In the genomic region with DNA sequence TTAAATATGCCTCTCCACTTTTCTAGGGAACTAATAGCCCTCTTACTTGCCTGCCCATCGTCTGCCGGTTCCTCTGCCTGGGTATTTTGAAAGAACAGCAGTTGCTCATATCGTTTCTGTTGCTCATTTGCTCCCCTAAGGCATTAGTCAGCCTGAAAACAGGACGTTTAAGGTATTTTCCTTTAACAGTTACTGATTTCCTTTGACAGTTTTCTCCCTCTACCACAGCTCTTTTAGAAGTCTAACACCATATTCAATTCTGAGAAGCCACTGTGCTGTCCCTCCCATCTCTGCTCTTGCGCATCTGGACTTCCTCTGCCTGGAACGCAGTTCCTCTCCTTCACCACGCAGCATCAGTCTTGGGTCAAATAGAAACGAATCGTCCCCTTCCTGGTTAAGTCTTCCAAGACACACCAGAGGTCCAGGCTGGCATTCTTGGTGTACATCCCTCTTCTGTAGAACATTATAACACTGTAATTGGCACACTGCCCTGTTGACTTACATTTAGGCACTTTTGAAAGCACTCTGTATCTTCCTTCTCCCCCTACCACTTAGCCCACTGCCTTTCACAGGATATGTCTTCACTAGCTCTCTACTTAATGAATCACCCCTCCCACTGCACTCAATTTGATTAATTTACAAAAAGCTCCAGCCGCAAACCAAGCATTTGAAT, we compare ENCODE assay signal across 8 cellular contexts.
A peak's percentile ranks its signal among the peaks of the same experiment; 100 is the strongest.
DNase-seq lines count a peak whose midpoint lies in the region; ATAC-seq, FAIRE-seq and TF ChIP-seq lines count a peak whose summit lies in the region.

No MANE protein-coding gene starts in this region.

- TF ChIP-seq CTCF in astrocyte of the spinal cord (IDR thresholded peaks at IDR 0.05; ENCODE audit: low read depth, low read length) (peak; percentile 13), keratinocyte (optimal IDR thresholded peaks at IDR 0.05 in 1 of 3, IDR thresholded peaks at IDR 0.05 in 1 of 3, conservative IDR thresholded peaks at IDR 0.05 in 1 of 3; ENCODE audit: extremely low read depth in 1 of 3, insufficient read depth in 2 of 3, low read length in 3 of 3) (peak; percentile 31 to 55 (median 34))

- H3K4me3 ChIP-seq in CD4-positive, CD25-positive, alpha-beta regulatory T cell (ENCODE audit: low read depth, low read length) = peak overlapping the region; percentile 98
- peak overlapping the region; percentile 6 for H3K4me3 ChIP-seq in astrocyte of the spinal cord (ENCODE audit: low read depth, low read length)
- H3K4me3 ChIP-seq in keratinocyte (ENCODE audit: control insufficient read depth in 2 of 3, extremely low read depth in 1 of 3, insufficient read depth in 2 of 3, low read depth in 1 of 3, low read length in 3 of 3) = peak overlapping the region; percentile 21 to 66 (median 61)

- H3K27me3 ChIP-seq in CD4-positive, CD25-positive, alpha-beta regulatory T cell (ENCODE audit: control insufficient read depth, insufficient read depth, low read length) = no peaks in the 10 kb centered on the region
- H3K27me3 ChIP-seq in keratinocyte (ENCODE audit: control insufficient read depth, extremely low read depth, insufficient read depth, low read length) = no peaks in the 10 kb centered on the region

- no peaks in the 10 kb centered on the region for H3K27me3 Mint-ChIP-seq in CD4-positive, CD25-positive, alpha-beta regulatory T cell

- peaks cover 5% of the 10 kb centered on the region for H3K36me3 ChIP-seq in CD4-positive, CD25-positive, alpha-beta regulatory T cell (ENCODE audit: control insufficient read depth, insufficient read depth, low read length)
- no peaks in the 10 kb centered on the region for H3K36me3 ChIP-seq in keratinocyte (ENCODE audit: control insufficient read depth in 2 of 2, extremely low read depth in 1 of 2, insufficient read depth in 2 of 2, low read length in 2 of 2)

- peak; percentile 90 to 91 for ATAC-seq in CD4-positive, CD25-positive, alpha-beta regulatory T cell (ENCODE audit: low read depth in 2 of 2)
- ATAC-seq in GM19438 (IDR thresholded peaks at IDR 0.05; ENCODE audit: low read depth, unreplicated experiment) = peak; percentile 92
- peak; percentile 93 for ATAC-seq in HG03571 (IDR thresholded peaks at IDR 0.05; ENCODE audit: unreplicated experiment)

- H3K9me3 Mint-ChIP-seq in CD4-positive, CD25-positive, alpha-beta regulatory T cell = peaks cover 0 to 3% (median 0%) of the 10 kb centered on the region in 7 donors

- H3K79me2 ChIP-seq in keratinocyte (ENCODE audit: control insufficient read depth, insufficient read depth, low read length) = no peaks in the 10 kb centered on the region

- H3K4me1 Mint-ChIP-seq in CD4-positive, CD25-positive, alpha-beta regulatory T cell = peaks cover 0 to 38% (median 27%) of the 10 kb centered on the region in 4 donors

- H3K9me1 ChIP-seq in keratinocyte (ENCODE audit: control insufficient read depth, extremely low read depth, insufficient read depth, low read length) = no peaks in the 10 kb centered on the region

- DNase-seq in CD4-positive, CD25-positive, alpha-beta regulatory T cell = peak; percentile 29 to 93 (median 57)
- peak; percentile 21 for DNase-seq in T-helper 9 cell
- DNase-seq in astrocyte of the spinal cord (ENCODE audit: low read depth, low spot score) = peak; percentile 50
- no peak for DNase-seq in keratinocyte (ENCODE audit: low read depth, low spot score)
- DNase-seq in stimulated activated CD4-positive, alpha-beta T cell treated with anti-CD3 and anti-CD28 coated beads, Interleukin-4, amount 100 ng/mL, for 24 hours = peak; percentile 70
- no peak for DNase-seq in NCI-H1694 treated with DMSO at 0.1 percent for 48 hours (lab: John Stamatoyannopoulos, UW)

- H3K9ac ChIP-seq in keratinocyte (ENCODE audit: control insufficient read depth, extremely low read depth, insufficient read depth, low read length) = peak overlapping the region; percentile 23

- peaks cover 2 to 4% of the 10 kb centered on the region in 2 experiments for H3K9me3 ChIP-seq in CD4-positive, CD25-positive, alpha-beta regulatory T cell (ENCODE audit: control insufficient read depth in 2 of 2, low read length in 2 of 2)
- H3K9me3 ChIP-seq in keratinocyte (ENCODE audit: control insufficient read depth, low read depth, low read length) = no peaks in the 10 kb centered on the region

- in situ Hi-C loops in astrocyte of the spinal cord (cut with HindIII; ENCODE audit: low sequenced_read_pairs) = no loop called here

- H3K36me3 Mint-ChIP-seq in CD4-positive, CD25-positive, alpha-beta regulatory T cell = peaks cover 12% of the 10 kb centered on the region

- dilution Hi-C loops in keratinocyte (cut with MboI; ENCODE audit: extremely low pct_ligation_motif_present, low sequenced_read_pairs) = no loop called here

- H4K20me1 ChIP-seq in keratinocyte (ENCODE audit: control insufficient read depth, extremely low read depth, insufficient read depth, low read length) = no peaks in the 10 kb centered on the region

- H3K4me1 ChIP-seq in CD4-positive, CD25-positive, alpha-beta regulatory T cell (ENCODE audit: control insufficient read depth, insufficient read depth, low read length, poor library complexity, severe bottlenecking) = peaks cover 35% of the 10 kb centered on the region
- H3K4me1 ChIP-seq in keratinocyte (ENCODE audit: control insufficient read depth, extremely low read depth, insufficient read depth, low read length) = peaks cover 8% of the 10 kb centered on the region

- peak overlapping the region; percentile 85 for H3K27ac ChIP-seq in CD4-positive, CD25-positive, alpha-beta regulatory T cell (ENCODE audit: insufficient read depth, low read length, poor library complexity, severe bottlenecking)
- peak overlapping the region; percentile 29 for H3K27ac ChIP-seq in keratinocyte (ENCODE audit: control insufficient read depth, insufficient read depth, low read length)

- H3K4me2 ChIP-seq in keratinocyte (ENCODE audit: control insufficient read depth, extremely low read depth, insufficient read depth, low read depth, low read length) = peak overlapping the region; percentile 96

- H2AFZ ChIP-seq in keratinocyte (ENCODE audit: control insufficient read depth, low read length) = peak overlapping the region; percentile 98

- H3K4me3 Mint-ChIP-seq in CD4-positive, CD25-positive, alpha-beta regulatory T cell = peak overlapping the region; percentile 91 to 99 (median 93)

- peak overlapping the region; percentile 92 to 99 (median 95) for H3K27ac Mint-ChIP-seq in CD4-positive, CD25-positive, alpha-beta regulatory T cell

- peak; percentile 83 for FAIRE-seq in keratinocyte (lab: Jason Lieb, UNC)

Comparison
In these comparisons a context has a peak if more than half of its experiments do, and no peak if none do; other contexts are left out.
1. DNase-seq: peak in CD4-positive, CD25-positive, alpha-beta regulatory T cell (3 of 3), T-helper 9 cell (single experiment), astrocyte of the spinal cord (single experiment) and stimulated activated CD4-positive, alpha-beta T cell treated with anti-CD3 and anti-CD28 coated beads, Interleukin-4, amount 100 ng/mL, for 24 hours (single experiment); none in keratinocyte (single experiment) and NCI-H1694 treated with DMSO at 0.1 percent for 48 hours (single experiment).
2. H3K4me3 ChIP-seq: peak in every context shown above with its lines; median percentile 98 in CD4-positive, CD25-positive, alpha-beta regulatory T cell; 61 in keratinocyte; 6 in astrocyte of the spinal cord.
3. Peak in every context shown above with its lines, with median percentiles within 50 percentile points of each other: ATAC-seq.